ENCODE assay signal across 17 cellular contexts in genomic region chr11:127993788-127994187, GRCh38.
DNase-seq lines count a peak whose midpoint lies in the region; ATAC-seq, FAIRE-seq and TF ChIP-seq lines count a peak whose summit lies in the region.
"Had no signal": no experiment of that assay in that cellular context is flagged by ENCODE, and none has a peak within 500 bp of the region (broad histone marks: within the 10 kb centered on the region; RNA-seq: fewer than 3 reads in every experiment).

No MANE protein-coding gene starts in this region.

- CTCF ChIA-PET in A549 (lab: Yijun Ruan, JAX), result interaction anchor here (0.6 kb wide), 1 partner anchor 374 kb away, joined by 5 read pairs; no protein-coding TSS in a partner anchor

- WGBS in A549 (ENCODE audit: missing lambda C conversion rate), result 51% methylated on average over 6 of the region's 7 CpGs

- no peaks in the 10 kb centered on the region for H3K9me3 ChIP-seq in A549
- H3K9me3 ChIP-seq: HAP-1, neutrophil, upper lobe of right lung had no signal

- no peaks in the 10 kb centered on the region for H3K4me1 ChIP-seq in A549
- H3K4me1 ChIP-seq: HAP-1, upper lobe of right lung had no signal

- H3K4me3 ChIP-seq in A549 (no peak overlapping the region), GM12875 (ENCODE audit: low read depth, low read length) (no peak overlapping the region)
- H3K4me3 ChIP-seq: HAP-1, upper lobe of right lung had no signal

- POLR2A ChIA-PET in A549 (lab: Yijun Ruan, JAX), result no interaction called here

- no peak overlapping the region for H3K27ac ChIP-seq in A549
- H3K27ac ChIP-seq: neutrophil, upper lobe of right lung had no signal

- TF ChIP-seq CTCF in A549 (IDR thresholded peaks at IDR 0.05) (no peak), GM12875 (IDR thresholded peaks at IDR 0.05; ENCODE audit: borderline replicate concordance, insufficient read depth, low read depth, low read length) (0 out of 2 replicates have a peak, but pooled peaks have one; percentile 11)

- no peak for TF ChIP-seq RAD21 in A549 (conservative IDR thresholded peaks at IDR 0.05 in 1 of 2, IDR thresholded peaks at IDR 0.05 in 1 of 2)

- DNase-seq in A549 (ENCODE audit: low read depth in 1 of 2, low spot score in 1 of 2) (peak; percentile 1 to 2), SW480 (ENCODE audit: low spot score) (peak; percentile 2), iPS-NIHi11 (ENCODE audit: low spot score) (peak; percentile 41), dedifferentiated amniotic fluid mesenchymal stem cell (ENCODE audit: extremely low spot score) (no peak), NCI-H1694 (lab: John Stamatoyannopoulos, UW) (no peak)
- DNase-seq: activated CD8-positive, alpha-beta memory T cell treated with anti-CD3 and anti-CD28 coated beads, Interleukin-2, amount 50 U/mL, for 4 hours; activated naive CD4-positive, alpha-beta T cell treated with anti-CD3 and anti-CD28 coated beads, Interleukin-2, amount 50 U/mL, for 16 hours; DMS153; NCI-H446 treated with DMSO at 0.1 percent for 48 hours; stimulated activated naive CD4-positive, alpha-beta T cell; upper lobe of right lung had no signal

- ATAC-seq in A549, result peak in 1 of 2 experiments; percentile 51; a peak in 1 of 6 replicates
- no peak for ATAC-seq in HG03442 (IDR thresholded peaks at IDR 0.05; ENCODE audit: unreplicated experiment)
- no peak for ATAC-seq in HG02970 (IDR thresholded peaks at IDR 0.05; ENCODE audit: low FRiP score, unreplicated experiment)
- ATAC-seq: upper lobe of right lung had no signal

- no peak for TF ChIP-seq POLR2A in A549 (IDR thresholded peaks at IDR 0.05; ENCODE audit: low read length)

- no peak for TF ChIP-seq EP300 in A549 (IDR thresholded peaks at IDR 0.05)

- no peak for FAIRE-seq in A549 (lab: Jason Lieb, UNC)
- FAIRE-seq: frontal cortex had no signal

- H3K4me2 ChIP-seq in A549, result no peak overlapping the region

TF ChIP-seq in A549, 52 proteins besides CTCF, POLR2A, EP300 and RAD21:
- TF ChIP-seq NPAS2 (CRISPR knock-in tag; IDR thresholded peaks at IDR 0.05; ENCODE audit: borderline replicate concordance) (no peak), HOXA7 (CRISPR knock-in tag; IDR thresholded peaks at IDR 0.05) (no peak), RFX5 (IDR thresholded peaks at IDR 0.05) (no peak), JUNB (IDR thresholded peaks at IDR 0.05) (no peak), HOXB5 (CRISPR knock-in tag; IDR thresholded peaks at IDR 0.05) (no peak), EHF (CRISPR knock-in tag; IDR thresholded peaks at IDR 0.05) (no peak), FOXS1 (CRISPR knock-in tag; IDR thresholded peaks at IDR 0.05) (no peak)

Comparison
In these comparisons a context has a peak if more than half of its experiments do, and no peak if none do; other contexts are left out.
1. DNase-seq: peak in A549 (2 of 2), SW480 (single experiment) and iPS-NIHi11 (single experiment); none in dedifferentiated amniotic fluid mesenchymal stem cell (single experiment) and NCI-H1694 (single experiment).